ENCODE assay signal across 9 cellular contexts in genomic region chr17:79997004-79997673, GRCh38. TPM values are rescaled to one million over a fixed set of nuclear protein-coding genes. Genes with fewer than 3 reads are reported as not detected.
A peak's percentile ranks its signal among the peaks of the same experiment; 100 is the strongest.
DNase-seq lines count a peak whose midpoint lies in the region; TF ChIP-seq lines count a peak whose summit lies in the region.
"Had no signal": no experiment of that assay in that cellular context is flagged by ENCODE, and none has a peak within 500 bp of the region (broad histone marks: within the 10 kb centered on the region; RNA-seq: fewer than 3 reads in every experiment).

No MANE protein-coding gene starts in this region.

- H3K27me3 Mint-ChIP-seq in IgD-negative memory B cell: peaks cover 7% of the 10 kb centered on the region

- peak overlapping the region; percentile 20 to 92 (median 79) for H3K4me3 Mint-ChIP-seq in IgD-negative memory B cell

- no peak for TF ChIP-seq CTCF in tibial nerve (IDR thresholded peaks at IDR 0.05)

- H3K4me1 Mint-ChIP-seq in IgD-negative memory B cell: peaks cover 24 to 27% (median 26%) of the 10 kb centered on the region in 3 donors

- peak overlapping the region; percentile 52 to 91 (median 90) for H3K27ac Mint-ChIP-seq in IgD-negative memory B cell

- no peaks in the 10 kb centered on the region for H3K27me3 ChIP-seq in tibial nerve

- no peaks in the 10 kb centered on the region for H3K9me3 ChIP-seq in tibial nerve

- 70 to 71% methylated on average over 15 of the region's 15 CpGs for WGBS in tibial nerve, 2 donors

- no peak for TF ChIP-seq POLR2A in tibial nerve (IDR thresholded peaks at IDR 0.05)

- no peaks in the 10 kb centered on the region for H3K36me3 Mint-ChIP-seq in IgD-negative memory B cell

- no peak for TF ChIP-seq EP300 in tibial nerve (IDR thresholded peaks at IDR 0.05)

- H3K27ac ChIP-seq in tibial nerve: peak overlapping the region in 1 of 4 donors; percentile 13

- peaks cover 0 to 26% (median 0%) of the 10 kb centered on the region in 3 donors for H3K36me3 ChIP-seq in tibial nerve

- peak; percentile 84 for DNase-seq in activated CD4-positive, alpha-beta T cell treated with anti-CD3 and anti-CD28 coated beads for 48 hours
- peak; percentile 55 for DNase-seq in effector CD8-positive, alpha-beta T cell (lab: John Stamatoyannopoulos, UW)
- DNase-seq in stimulated activated CD8-positive, alpha-beta memory T cell treated with anti-CD3 and anti-CD28 coated beads, Interleukin-2, amount 100 ng/mL, for 1 hour (ENCODE audit: low read depth in 2 of 2): peak; percentile 24 to 54
- no peak for DNase-seq in hepatic stellate cell (ENCODE audit: low spot score)
- DNase-seq in OCI-M2 (lab: John Stamatoyannopoulos, UW; ENCODE audit: unreplicated experiment): no peak
- no peak for DNase-seq in tibial nerve (ENCODE audit: low spot score in 2 of 2)
- DNase-seq in globus pallidus (ENCODE audit: low spot score): no peak
- DNase-seq: SW 1271 had no signal

- H3K4me3 ChIP-seq in tibial nerve: no peak overlapping the region

- no peaks in the 10 kb centered on the region for H3K9me3 Mint-ChIP-seq in IgD-negative memory B cell

- peaks cover 0 to 24% (median 20%) of the 10 kb centered on the region in 4 donors for H3K4me1 ChIP-seq in tibial nerve

RNA-seq across cellular contexts. Expression of gene TBC1D16, which starts 38.5 kb away (rescaled TPM):
- polyA plus RNA-seq in IgD-negative memory B cell: 1.7 TPM
- total RNA-seq in tibial nerve: 10 to 100 TPM; 48.3 to 68.4 (median 58.1) TPM

RNA-seq across cellular contexts. Expression of gene CCDC40, which starts 39.3 kb away (rescaled TPM):
- not detected for polyA plus RNA-seq in IgD-negative memory B cell
- total RNA-seq in tibial nerve: 10 to 100 TPM in 3 of 4 donors, 1 to 10 TPM in 1; 7.1 to 13.8 (median 12.0) TPM

Comparison
In these comparisons a context has a peak if more than half of its experiments do, and no peak if none do; other contexts are left out.
1. DNase-seq: peak in activated CD4-positive, alpha-beta T cell treated with anti-CD3 and anti-CD28 coated beads for 48 hours (single experiment), effector CD8-positive, alpha-beta T cell (single experiment) and stimulated activated CD8-positive, alpha-beta memory T cell treated with anti-CD3 and anti-CD28 coated beads, Interleukin-2, amount 100 ng/mL, for 1 hour (2 of 2); none in hepatic stellate cell (single experiment), OCI-M2 (single experiment), tibial nerve (0 of 2) and globus pallidus (single experiment).